Comparison of ENCODE assay signal across 16 cellular contexts in the genomic region with DNA sequence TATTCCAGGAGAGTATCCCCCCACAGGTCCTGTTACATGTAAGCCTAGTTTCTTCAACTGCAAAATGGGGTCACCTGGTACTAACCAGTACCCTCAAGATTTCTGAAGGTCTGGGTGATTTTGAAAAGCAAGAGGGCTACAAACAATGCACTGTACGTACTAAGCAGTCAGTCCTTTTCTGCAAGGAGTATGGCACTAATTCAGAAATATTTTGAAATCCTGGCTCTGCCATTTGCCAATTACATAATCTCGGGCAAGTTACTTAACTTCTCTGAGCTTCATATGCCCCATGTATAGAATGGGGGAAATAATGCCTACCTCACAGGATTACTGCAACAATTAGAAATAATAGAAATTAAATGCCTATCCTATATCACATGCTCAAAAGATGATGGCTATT.
"Had no signal": no experiment of that assay in that cellular context is flagged by ENCODE, and none has a peak within 500 bp of the region (broad histone marks: within the 10 kb centered on the region; RNA-seq: fewer than 3 reads in every experiment).

No MANE protein-coding gene starts in this region.

- H3K27ac Mint-ChIP-seq: activated naive CD4-positive, alpha-beta T cell treated with anti-CD3 and anti-CD28 coated beads for 36 hours; activated naive CD8-positive, alpha-beta T cell treated with anti-CD3 and anti-CD28 coated beads, Interleukin-2, amount 50 U/mL, for 24 hours; activated T-helper 2 cell treated with anti-CD3 and anti-CD28 coated beads, Interferon-gamma antibody, Interleukin-2, Interleukin-4, amounts not matched to agents 10 μg/mL and 5 μg/mL and 100 μg/mL, durations not matched to agents 14 hours and 24 hours and 36 hours; endodermal cell; nephron; stimulated activated naive B cell treated with anti-CD40 and anti-IgM and Interleukin-4, amounts not matched to agents 10 μg/mL and 1 μg/mL and 100 μg/mL, for 72 hours had no signal

- FAIRE-seq: islet of Langerhans had no signal

- H3K4me1 Mint-ChIP-seq: nephron had no signal

- H3K36me3 ChIP-seq: breast epithelium, left lung, thyroid gland, vagina had no signal

- H3K27me3 Mint-ChIP-seq: activated naive CD8-positive, alpha-beta T cell treated with anti-CD3 and anti-CD28 coated beads, Interleukin-2, amount 50 U/mL, for 24 hours; stimulated activated naive B cell treated with anti-CD40 and anti-IgM and Interleukin-4, amounts not matched to agents 10 μg/mL and 1 μg/mL and 100 μg/mL, for 72 hours had no signal

- H3K9me3 Mint-ChIP-seq: activated naive CD4-positive, alpha-beta T cell treated with anti-CD3 and anti-CD28 coated beads for 36 hours; activated naive CD8-positive, alpha-beta T cell treated with anti-CD3 and anti-CD28 coated beads, Interleukin-2, amount 50 U/mL, for 24 hours; activated T-helper 2 cell treated with anti-CD3 and anti-CD28 coated beads, Interferon-gamma antibody, Interleukin-2, Interleukin-4, amounts not matched to agents 10 μg/mL and 5 μg/mL and 100 μg/mL, durations not matched to agents 14 hours and 24 hours and 36 hours; endodermal cell; nephron; stimulated activated naive B cell treated with anti-CD40 and anti-IgM and Interleukin-4, amounts not matched to agents 10 μg/mL and 1 μg/mL and 100 μg/mL, for 72 hours had no signal

- H3K4me1 ChIP-seq: breast epithelium, thyroid gland, vagina had no signal

- H3K4me3 ChIP-seq: breast epithelium, left lung, thyroid gland, vagina had no signal

- H3K4me3 Mint-ChIP-seq: activated naive CD4-positive, alpha-beta T cell treated with anti-CD3 and anti-CD28 coated beads for 36 hours; activated naive CD8-positive, alpha-beta T cell treated with anti-CD3 and anti-CD28 coated beads, Interleukin-2, amount 50 U/mL, for 24 hours; endodermal cell; nephron; stimulated activated naive B cell treated with anti-CD40 and anti-IgM and Interleukin-4, amounts not matched to agents 10 μg/mL and 1 μg/mL and 100 μg/mL, for 72 hours had no signal

- H3K27me3 ChIP-seq: breast epithelium, left lung, thyroid gland, vagina had no signal

- H3K27ac ChIP-seq: left lung, thyroid gland, vagina had no signal

- ATAC-seq: left lung; stimulated activated naive B cell treated with anti-CD40 and anti-IgM and Interleukin-4, amounts not matched to agents 10 μg/mL and 1 μg/mL and 100 μg/mL, for 72 hours had no signal

- DNase-seq: activated CD4-positive, alpha-beta T cell treated with anti-CD3 and anti-CD28 coated beads, Interleukin-2, amount 50 U/mL, for 1 hour; activated naive CD4-positive, alpha-beta T cell treated with anti-CD3 and anti-CD28 coated beads for 36 hours; activated naive CD8-positive, alpha-beta T cell treated with anti-CD3 and anti-CD28 coated beads, Interleukin-2, amount 50 U/mL, for 24 hours; activated T-cell treated with anti-CD3 and anti-CD28 coated beads for 4 hours; aorta; endodermal cell; left lung; nucleus accumbens; stimulated activated CD4-positive, alpha-beta T cell treated with anti-CD3 and anti-CD28 coated beads, Interleukin-2, amount 100 ng/mL, for 48 hours; stimulated activated naive B cell treated with anti-CD40 and anti-IgM and Interleukin-4, amounts not matched to agents 10 μg/mL and 1 μg/mL and 100 μg/mL, for 72 hours; thyroid gland had no signal

- H3K9me3 ChIP-seq: breast epithelium, left lung, thyroid gland, vagina had no signal

- H3K36me3 Mint-ChIP-seq: stimulated activated naive B cell treated with anti-CD40 and anti-IgM and Interleukin-4, amounts not matched to agents 10 μg/mL and 1 μg/mL and 100 μg/mL, for 72 hours had no signal
